In the genomic region with DNA sequence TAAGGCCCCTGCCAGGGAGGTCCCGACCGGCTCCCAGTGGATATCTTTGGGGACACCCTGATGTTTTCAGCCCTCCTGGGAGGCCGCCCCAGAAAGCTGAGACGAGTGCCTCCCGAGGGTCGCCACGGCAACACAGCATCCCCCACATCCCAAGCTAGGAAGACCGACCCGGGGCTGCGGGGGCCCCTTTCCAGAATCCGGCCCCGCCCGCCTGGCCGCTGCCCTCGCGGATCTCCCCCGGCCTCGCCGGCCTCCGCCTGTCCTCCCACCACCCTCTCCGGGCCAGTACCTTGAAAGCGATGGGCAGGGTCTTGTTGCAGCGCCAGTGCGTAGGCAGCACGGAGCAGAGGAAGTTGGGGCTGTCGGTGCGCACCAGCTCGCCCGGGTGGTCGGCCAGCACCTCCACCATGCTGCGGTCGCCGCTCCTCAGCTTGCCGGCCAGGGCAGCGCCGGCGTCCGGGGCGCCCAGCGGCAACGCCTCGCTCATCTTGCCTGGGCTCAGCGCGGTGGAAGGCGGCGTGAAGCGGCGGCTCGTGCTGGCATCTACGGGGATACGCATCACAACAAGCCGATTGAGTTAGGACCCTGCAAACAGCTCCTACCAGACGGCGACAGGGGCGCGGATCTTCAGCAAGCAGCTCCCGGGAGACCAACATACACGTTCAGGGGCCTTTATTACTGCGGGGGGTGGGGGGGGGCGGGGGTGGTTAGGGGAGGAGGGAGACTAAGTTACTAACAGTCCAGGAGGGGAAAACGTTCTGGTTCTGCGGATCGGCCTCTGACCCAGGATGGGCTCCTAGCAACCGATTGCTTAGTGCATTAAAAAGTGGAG, we compare ENCODE assay signal across 8 cellular contexts.
DNase-seq lines count a peak whose midpoint lies in the region; ATAC-seq and TF ChIP-seq lines count a peak whose summit lies in the region.

No MANE protein-coding gene starts in this region.

- in situ Hi-C loops in HAP-1 (cut with MboI; ENCODE audit: low sequenced_read_pairs): loop anchor here (10.0 to 25.0 kb wide), 4 partner anchors 58 to 951 kb away; a partner anchor contains a TSS

- no peak for ATAC-seq in GM18873 (IDR thresholded peaks at IDR 0.05; ENCODE audit: low FRiP score, unreplicated experiment)

- peaks cover 12% of the 10 kb centered on the region for H3K27me3 Mint-ChIP-seq in mesothelial cell of epicardium (ENCODE audit: low read depth)

- H3K4me3 Mint-ChIP-seq in mesothelial cell of epicardium: peak overlapping the region; percentile 82

- H3K4me3 ChIP-seq in HAP-1 (peak overlapping the region; percentile 54), ectodermal cell (ENCODE audit: insufficient read depth, low read depth, low read length) (peak overlapping the region; percentile 27), tibial nerve (peak overlapping the region; percentile 62 to 93 (median 82))

- WGBS in ectodermal cell, 2 experiments: 0 to 1% methylated on average over 61 to 63 of the region's 64 CpGs
- 2 to 4% methylated on average over 51 to 62 of the region's 64 CpGs for WGBS in tibial nerve, 2 donors

- H3K9me3 ChIP-seq in HAP-1 (no peaks in the 10 kb centered on the region), ectodermal cell (ENCODE audit: control insufficient read depth, low read length) (no peaks in the 10 kb centered on the region), tibial nerve (no peaks in the 10 kb centered on the region)

- H3K27ac Mint-ChIP-seq in mesothelial cell of epicardium: peak overlapping the region; percentile 97

- H3K4me1 ChIP-seq in HAP-1: peaks cover 30% of the 10 kb centered on the region
- H3K4me1 ChIP-seq in ectodermal cell (ENCODE audit: control insufficient read depth, insufficient read depth, low read length): peaks cover 24% of the 10 kb centered on the region
- H3K4me1 ChIP-seq in tibial nerve: peaks cover 0 to 63% (median 2%) of the 10 kb centered on the region in 4 donors

- no peak for TF ChIP-seq CTCF in mesothelial cell of epicardium (IDR thresholded peaks at IDR 0.05; ENCODE audit: unreplicated experiment)
- TF ChIP-seq CTCF in tibial nerve (IDR thresholded peaks at IDR 0.05): no peak

- peaks cover 54% of the 10 kb centered on the region for H3K4me1 Mint-ChIP-seq in mesothelial cell of epicardium

- TF ChIP-seq EP300 in tibial nerve (IDR thresholded peaks at IDR 0.05): peak in 1 of 2 donors; percentile 30

- DNase-seq in HAP-1 (ENCODE audit: low spot score in 2 of 2) (peak in 1 of 2 experiments; percentile 50), SW480 (ENCODE audit: low spot score) (peak; percentile 36), mesothelial cell of epicardium (ENCODE audit: low spot score in 2 of 2, unreplicated experiment in 2 of 2) (peak in 1 of 2 experiments; percentile 61), tibial nerve (ENCODE audit: low spot score in 2 of 2) (no peak), NCI-H524 treated with DMSO at 0.1 percent for 48 hours (lab: John Stamatoyannopoulos, UW) (no peak), NCI-H187 treated with DMSO at 0.1 percent for 48 hours (lab: John Stamatoyannopoulos, UW) (no peak)

- H3K36me3 ChIP-seq in HAP-1 (replicated peaks) (no peaks in the 10 kb centered on the region), ectodermal cell (ENCODE audit: control insufficient read depth, insufficient read depth, low read length) (no peaks in the 10 kb centered on the region), tibial nerve (no peaks in the 10 kb centered on the region)

- H3K36me3 Mint-ChIP-seq in mesothelial cell of epicardium: no peaks in the 10 kb centered on the region

- H3K27me3 ChIP-seq in HAP-1 (ENCODE audit: low read depth): peaks cover 10% of the 10 kb centered on the region; the same call in 1 of the 2 replicates
- peaks cover 97% of the 10 kb centered on the region for H3K27me3 ChIP-seq in ectodermal cell (ENCODE audit: control insufficient read depth, insufficient read depth, low read length, poor library complexity, severe bottlenecking)
- H3K27me3 ChIP-seq in tibial nerve: peaks cover 3 to 15% of the 10 kb centered on the region in 2 donors

- no peaks in the 10 kb centered on the region for H3K9me3 Mint-ChIP-seq in mesothelial cell of epicardium

- H3K27ac ChIP-seq in ectodermal cell (ENCODE audit: insufficient read depth, low read depth, low read length, poor library complexity, severe bottlenecking) (no peak overlapping the region), tibial nerve (peak overlapping the region; percentile 67 to 95 (median 88))

- TF ChIP-seq POLR2A in tibial nerve (IDR thresholded peaks at IDR 0.05): no peak

Comparison
In these comparisons a context has a peak if more than half of its experiments do, and no peak if none do; other contexts are left out.
1. H3K4me3 ChIP-seq: peak in every context shown above with its lines; median percentile 82 in tibial nerve; 54 in HAP-1; 27 in ectodermal cell.